Comparison of ENCODE assay signal across 13 cellular contexts in genomic region chr2:98559581-98559980, GRCh38. TPM values are rescaled to one million over a fixed set of nuclear protein-coding genes. Genes with fewer than 3 reads are reported as not detected.
DNase-seq lines count a peak whose midpoint lies in the region; ATAC-seq, FAIRE-seq and TF ChIP-seq lines count a peak whose summit lies in the region.
"Had no signal": no experiment of that assay in that cellular context is flagged by ENCODE, and none has a peak within 500 bp of the region (broad histone marks: within the 10 kb centered on the region; RNA-seq: fewer than 3 reads in every experiment).

No MANE protein-coding gene starts in this region.

- H3K27me3 ChIP-seq in skeletal muscle satellite cell (ENCODE audit: control insufficient read depth, insufficient read depth, low read length) = no peaks in the 10 kb centered on the region

- H3K4me1 ChIP-seq in skeletal muscle satellite cell (ENCODE audit: control insufficient read depth, insufficient read depth, low read length) = peaks cover 18% of the 10 kb centered on the region
- H3K4me1 ChIP-seq: HAP-1 had no signal

- H3K9ac ChIP-seq in skeletal muscle satellite cell (ENCODE audit: low read depth, low read length) = no peak overlapping the region

- ATAC-seq in activated CD8-positive, alpha-beta memory T cell treated with anti-CD3 and anti-CD28 coated beads, Interleukin-2, amount 10 ng/mL, durations not matched to agents 7 days and 5 days = peak; percentile 80
- ATAC-seq in effector memory CD8-positive, alpha-beta T cell (replicated peaks) = no peak
- ATAC-seq in omental fat pad (ENCODE audit: low FRiP score) = no peak

- no peak for TF ChIP-seq CTCF in omental fat pad (IDR thresholded peaks at IDR 0.05)

- no peaks in the 10 kb centered on the region for H3K27me3 Mint-ChIP-seq in activated CD8-positive, alpha-beta memory T cell treated with anti-CD3 and anti-CD28 coated beads, Interleukin-2, amount 10 ng/mL, durations not matched to agents 7 days and 5 days
- no peaks in the 10 kb centered on the region for H3K27me3 Mint-ChIP-seq in effector memory CD8-positive, alpha-beta T cell

- H3K9me3 ChIP-seq in skeletal muscle satellite cell (replicated peaks; ENCODE audit: low read length) = no peaks in the 10 kb centered on the region
- H3K9me3 ChIP-seq: HAP-1 had no signal

- H3K4me1 Mint-ChIP-seq in activated CD8-positive, alpha-beta memory T cell treated with anti-CD3 and anti-CD28 coated beads, Interleukin-2, amount 10 ng/mL, durations not matched to agents 7 days and 5 days = peaks cover 72% of the 10 kb centered on the region
- peaks cover 34 to 35% of the 10 kb centered on the region in 2 donors for H3K4me1 Mint-ChIP-seq in effector memory CD8-positive, alpha-beta T cell (ENCODE audit: low read depth in 2 of 2)

- H3K4me2 ChIP-seq in skeletal muscle satellite cell (ENCODE audit: low read length) = peak overlapping the region; percentile 64

- H3K36me3 Mint-ChIP-seq in activated CD8-positive, alpha-beta memory T cell treated with anti-CD3 and anti-CD28 coated beads, Interleukin-2, amount 10 ng/mL, durations not matched to agents 7 days and 5 days = peaks cover 73% of the 10 kb centered on the region
- peaks cover 62% of the 10 kb centered on the region for H3K36me3 Mint-ChIP-seq in effector memory CD8-positive, alpha-beta T cell (ENCODE audit: insufficient read depth)

- H3K4me3 Mint-ChIP-seq in activated CD8-positive, alpha-beta memory T cell treated with anti-CD3 and anti-CD28 coated beads, Interleukin-2, amount 10 ng/mL, durations not matched to agents 7 days and 5 days = peak overlapping the region; percentile 14
- peak overlapping the region; percentile 49 to 52 for H3K4me3 Mint-ChIP-seq in effector memory CD8-positive, alpha-beta T cell

- DNase-seq in activated CD8-positive, alpha-beta memory T cell treated with anti-CD3 and anti-CD28 coated beads, Interleukin-2, amount 10 ng/mL, durations not matched to agents 7 days and 5 days = peak; percentile 77
- DNase-seq in activated CD8-positive, alpha-beta memory T cell treated with anti-CD3 and anti-CD28 coated beads for 24 hours = no peak
- peak; percentile 22 for DNase-seq in M059J (ENCODE audit: low read depth)
- DNase-seq in effector memory CD8-positive, alpha-beta T cell = no peak
- DNase-seq in omental fat pad (ENCODE audit: low spot score) = no peak
- DNase-seq in HTR-8/SVneo (ENCODE audit: insufficient read length, low spot score) = no peak
- DNase-seq in DMS79 (lab: John Stamatoyannopoulos, UW) = no peak
- DNase-seq: activated gamma-delta T cell, DMS53, NCI-H146, NCI-H774 had no signal

- H3K4me3 ChIP-seq in skeletal muscle satellite cell (ENCODE audit: low read length) = no peak overlapping the region
- H3K4me3 ChIP-seq: HAP-1 had no signal

- CTCF ChIA-PET in activated CD8-positive, alpha-beta memory T cell treated with anti-CD3 and anti-CD28 coated beads, Interleukin-2, amount 10 ng/mL, durations not matched to agents 7 days and 5 days (lab: Charles Lee) = interaction anchor here (0.8 to 3.3 kb wide), 8 partner anchors 9 to 278 kb away, joined by 3 to 17 read pairs (median 3); no protein-coding TSS in a partner anchor

- FAIRE-seq in HTR-8/SVneo (lab: Jason Lieb, UNC) = no peak

- H3K27ac Mint-ChIP-seq in activated CD8-positive, alpha-beta memory T cell treated with anti-CD3 and anti-CD28 coated beads, Interleukin-2, amount 10 ng/mL, durations not matched to agents 7 days and 5 days = peak overlapping the region; percentile 77
- peak overlapping the region; percentile 87 to 90 for H3K27ac Mint-ChIP-seq in effector memory CD8-positive, alpha-beta T cell

- H3K36me3 ChIP-seq in skeletal muscle satellite cell (ENCODE audit: insufficient read depth, low read length) = peaks cover 1% of the 10 kb centered on the region

- H3K9me3 Mint-ChIP-seq in activated CD8-positive, alpha-beta memory T cell treated with anti-CD3 and anti-CD28 coated beads, Interleukin-2, amount 10 ng/mL, durations not matched to agents 7 days and 5 days (ENCODE audit: low read depth) = no peaks in the 10 kb centered on the region
- no peaks in the 10 kb centered on the region for H3K9me3 Mint-ChIP-seq in effector memory CD8-positive, alpha-beta T cell

RNA-seq across cellular contexts. Expression of gene COA5, which starts 48.7 kb away (rescaled TPM):
- 10 to 100 TPM; 22.2 to 26.0 TPM for total RNA-seq in activated CD8-positive, alpha-beta memory T cell treated with anti-CD3 and anti-CD28 coated beads, Interleukin-2, amount 10 ng/mL, durations not matched to agents 7 days and 5 days
- 15.9 and 28.9 TPM in 2 replicates for total RNA-seq in M059J (2014; rRNA removed; shearing (Covaris generic))
- 13.8 and 25.3 TPM in 2 replicates for total RNA-seq in skeletal muscle satellite cell (2012; rRNA removed)
- total RNA-seq in omental fat pad = 10 to 100 TPM; 17.6 to 40.0 (median 21.6) TPM

RNA-seq across cellular contexts. Expression of gene UNC50, which starts 48.8 kb away (rescaled TPM):
- 10 to 100 TPM; 26.7 to 33.5 TPM for total RNA-seq in activated CD8-positive, alpha-beta memory T cell treated with anti-CD3 and anti-CD28 coated beads, Interleukin-2, amount 10 ng/mL, durations not matched to agents 7 days and 5 days
- 63.3 and 67.5 TPM in 2 replicates for total RNA-seq in M059J (2014; rRNA removed; shearing (Covaris generic))
- 30.7 and 41.5 TPM in 2 replicates for total RNA-seq in skeletal muscle satellite cell (2012; rRNA removed)
- 10 to 100 TPM; 32.9 to 56.4 (median 49.7) TPM for total RNA-seq in omental fat pad

Comparison
In these comparisons a context has a peak if more than half of its experiments do, and no peak if none do; other contexts are left out.
1. DNase-seq: peak in activated CD8-positive, alpha-beta memory T cell treated with anti-CD3 and anti-CD28 coated beads, Interleukin-2, amount 10 ng/mL, durations not matched to agents 7 days and 5 days (single experiment) and M059J (single experiment); none in activated CD8-positive, alpha-beta memory T cell treated with anti-CD3 and anti-CD28 coated beads for 24 hours (single experiment), effector memory CD8-positive, alpha-beta T cell (0 of 3), omental fat pad (single experiment), HTR-8/SVneo (single experiment) and DMS79 (single experiment).